In the genomic region with DNA sequence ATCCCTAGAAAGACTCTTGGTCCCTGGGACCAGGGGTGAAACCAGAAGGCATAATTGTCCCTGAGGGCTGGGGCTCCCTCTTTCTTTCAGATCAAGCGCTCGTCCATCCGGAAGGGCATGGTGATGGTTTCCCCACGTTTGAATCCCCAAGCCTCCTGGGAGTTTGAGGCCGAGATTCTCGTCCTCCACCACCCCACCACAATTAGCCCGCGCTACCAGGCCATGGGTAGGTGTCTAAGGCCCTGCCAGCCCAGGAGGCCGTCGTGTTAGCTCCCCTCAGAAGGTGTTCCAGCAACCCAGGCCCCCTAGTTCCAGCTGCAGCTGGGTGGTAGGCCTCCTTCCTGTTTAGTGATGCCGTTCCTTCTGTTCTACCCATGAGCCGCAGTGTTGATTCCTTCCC, we compare ENCODE assay signal across 17 cellular contexts.
"Had no signal": no experiment of that assay in that cellular context is flagged by ENCODE, and none has a peak within 500 bp of the region (broad histone marks: within the 10 kb centered on the region; RNA-seq: fewer than 3 reads in every experiment).

No MANE protein-coding gene starts in this region.

- ATAC-seq: activated CD8-positive, alpha-beta T cell treated with anti-CD3 and anti-CD28 coated beads for 36 hours; right cardiac atrium; upper lobe of right lung had no signal

- H3K4me3 ChIP-seq: ascending aorta, colonic mucosa, hepatocyte, SJSA1, smooth muscle cell, testis, upper lobe of right lung had no signal

- H3K4me1 ChIP-seq: colonic mucosa, SJSA1, upper lobe of right lung had no signal

- H3K27me3 ChIP-seq: ascending aorta, colonic mucosa, hepatocyte, SJSA1, testis, upper lobe of right lung had no signal

- H3K9me3 Mint-ChIP-seq: activated CD8-positive, alpha-beta T cell treated with anti-CD3 and anti-CD28 coated beads for 36 hours; activated T-helper 1 cell treated with anti-CD3 and anti-CD28 coated beads, Interleukin-12 subunit alpha, Interleukin-12 subunit beta, Interleukin-2, Interleukin-4 antibody, amounts not matched to agents 30 ng/mL and 10 ng/mL and 1 ng/mL, durations not matched to agents 14 hours and 24 hours and 36 hours had no signal

- DNase-seq: activated CD8-positive, alpha-beta memory T cell treated with anti-CD3 and anti-CD28 coated beads, Interleukin-2, amount 50 U/mL, for 4 hours; activated CD8-positive, alpha-beta T cell treated with anti-CD3 and anti-CD28 coated beads for 36 hours; colonic mucosa; effector CD8-positive, alpha-beta T cell; right cardiac atrium; stimulated activated naive CD4-positive, alpha-beta T cell treated with Interleukin-2 at 50 U/mL for 16 hours; SW 1271; T-helper 9 cell; testis; upper lobe of right lung had no signal

- H3K9me3 ChIP-seq: ascending aorta, colonic mucosa, SJSA1, testis, upper lobe of right lung had no signal

- H3K27ac ChIP-seq: ascending aorta, colonic mucosa, epithelial cell of prostate, hepatocyte, SJSA1, testis, upper lobe of right lung had no signal

- H3K4me3 Mint-ChIP-seq: activated CD8-positive, alpha-beta T cell treated with anti-CD3 and anti-CD28 coated beads for 36 hours; activated naive CD8-positive, alpha-beta T cell; activated T-helper 1 cell treated with anti-CD3 and anti-CD28 coated beads, Interleukin-12 subunit alpha, Interleukin-12 subunit beta, Interleukin-2, Interleukin-4 antibody, amounts not matched to agents 30 ng/mL and 10 ng/mL and 1 ng/mL, durations not matched to agents 14 hours and 24 hours and 36 hours had no signal

- H3K27me3 Mint-ChIP-seq: activated CD8-positive, alpha-beta T cell treated with anti-CD3 and anti-CD28 coated beads for 36 hours; activated naive CD8-positive, alpha-beta T cell had no signal

- H3K27ac Mint-ChIP-seq: activated CD8-positive, alpha-beta T cell treated with anti-CD3 and anti-CD28 coated beads for 36 hours; activated naive CD8-positive, alpha-beta T cell; activated T-helper 1 cell treated with anti-CD3 and anti-CD28 coated beads, Interleukin-12 subunit alpha, Interleukin-12 subunit beta, Interleukin-2, Interleukin-4 antibody, amounts not matched to agents 30 ng/mL and 10 ng/mL and 1 ng/mL, durations not matched to agents 14 hours and 24 hours and 36 hours had no signal
